Comparison of ENCODE assay signal across 15 cellular contexts in genomic region chrX:124231454-124231853, GRCh38.
A peak's percentile ranks its signal among the peaks of the same experiment; 100 is the strongest.
DNase-seq lines count a peak whose midpoint lies in the region; FAIRE-seq and TF ChIP-seq lines count a peak whose summit lies in the region.
"Had no signal": no experiment of that assay in that cellular context is flagged by ENCODE, and none has a peak within 500 bp of the region (broad histone marks: within the 10 kb centered on the region; RNA-seq: fewer than 3 reads in every experiment).

No MANE protein-coding gene starts in this region.

- no peak overlapping the region for H4K8ac ChIP-seq in H1 (ENCODE audit: extremely low read depth, insufficient read depth, low read length)

- H3K9me3 ChIP-seq in left ventricle myocardium inferior (replicated peaks) (no peaks in the 10 kb centered on the region), right atrium auricular region (no peaks in the 10 kb centered on the region), HUES64 (ENCODE audit: insufficient read depth, low read depth, low read length) (no peaks in the 10 kb centered on the region), H1 (ENCODE audit: insufficient read depth in 2 of 2, low read depth in 1 of 2, low read length in 1 of 2) (no peaks in the 10 kb centered on the region), transverse colon (no peaks in the 10 kb centered on the region)
- H3K9me3 ChIP-seq: BE2C, SJCRH30 had no signal

- in situ Hi-C loops in transverse colon (cut with MboI; ENCODE audit: low pct_ligation_motif_present in 1 of 4, low pct_unique_long_range_greater_than_20kb in 1 of 4, low sequenced_read_pairs in 3 of 4), result no loop called here

- 22% methylated on average over 2 of the region's 2 CpGs for WGBS in HUES64
- 22% methylated on average over 2 of the region's 2 CpGs; no CpG with 5 or more reads in 1 of the 2 experiments for WGBS in H1 (ENCODE audit: extremely low coverage in 1 of 2, insufficient coverage in 1 of 2, insufficient read length in 1 of 2, insufficient replicate concordance in 2 of 2, low coverage in 1 of 2, low lambda C conversion rate in 2 of 2, missing lambda C conversion rate in 1 of 2), 2 experiments
- WGBS in transverse colon (ENCODE audit: low coverage in 1 of 2), 2 donors, result 78% methylated on average over 2 of the region's 2 CpGs; no CpG with 5 or more reads in 1 of the 2 donors

- no peak overlapping the region for H2AK5ac ChIP-seq in H1 (ENCODE audit: low read depth, low read length)

- no peak overlapping the region for H2BK15ac ChIP-seq in H1 (ENCODE audit: low read length)

- CTCF ChIA-PET in H1 (lab: Charles Lee; ENCODE audit: partially characterized antibody) (interaction anchor here (1.0 kb wide), 1 partner anchor 14 kb away, joined by 3 read pairs; no protein-coding TSS in a partner anchor), Calu3 (lab: Charles Lee) (no interaction called here)

- intact Hi-C loops in left ventricle myocardium inferior (cut with micrococcal nuclease) (no loop called here), transverse colon (cut with DNase I; ENCODE audit: low total_unique reads) (no loop called here), Calu3 (cut with micrococcal nuclease; ENCODE audit: unreplicated experiment) (no loop called here)

- no peaks in the 10 kb centered on the region for H3K9me3 Mint-ChIP-seq in Calu3 (ENCODE audit: low read depth, unreplicated experiment)
- H3K9me3 Mint-ChIP-seq: CD4-positive, alpha-beta memory T cell had no signal

- H3K4me2 ChIP-seq in H1 (ENCODE audit: insufficient read depth in 1 of 2, low read depth in 2 of 2, low read length in 2 of 2), result peak overlapping the region; percentile 38 to 52

- no peaks in the 10 kb centered on the region for H3K79me2 ChIP-seq in H1 (ENCODE audit: control insufficient read depth in 1 of 2, insufficient read depth in 2 of 2, low read length in 2 of 2)

- H3K27ac Mint-ChIP-seq in Calu3 (ENCODE audit: unreplicated experiment), result no peak overlapping the region
- H3K27ac Mint-ChIP-seq: CD4-positive, alpha-beta memory T cell had no signal

- no peak overlapping the region for H4K91ac ChIP-seq in H1 (replicated peaks; ENCODE audit: insufficient read length, low read length)

- H2BK120ac ChIP-seq in H1 (replicated peaks; ENCODE audit: low read depth, low read length), result no peak overlapping the region

- peaks cover 5% of the 10 kb centered on the region for H3K27me3 Mint-ChIP-seq in Calu3 (ENCODE audit: unreplicated experiment)
- H3K27me3 Mint-ChIP-seq: CD4-positive, alpha-beta memory T cell had no signal

- H3K27ac ChIP-seq in left ventricle myocardium inferior (replicated peaks) (peak overlapping the region; percentile 16), right atrium auricular region (no peak overlapping the region), HUES64 (ENCODE audit: low read depth, low read length) (peak overlapping the region; percentile 62; the same call in 1 of the 2 replicates), H1 (ENCODE audit: low read depth, low read length) (no peak overlapping the region), transverse colon (no peak overlapping the region)
- H3K27ac ChIP-seq: SJCRH30 had no signal

- no peak overlapping the region for H3K14ac ChIP-seq in H1 (ENCODE audit: insufficient read length)

- H3K4me1 Mint-ChIP-seq in Calu3 (ENCODE audit: low read depth, unreplicated experiment), result no peaks in the 10 kb centered on the region

- FAIRE-seq in H1 (lab: Jason Lieb, UNC), result no peak
- FAIRE-seq: K562 had no signal

- no peaks in the 10 kb centered on the region for H3K23me2 ChIP-seq in H1 (ENCODE audit: low read depth, low read length)

- H3K27me3 ChIP-seq in left ventricle myocardium inferior (ENCODE audit: low read depth) (no peaks in the 10 kb centered on the region), right atrium auricular region (no peaks in the 10 kb centered on the region), HUES64 (ENCODE audit: insufficient read depth, low read length) (peaks cover 5% of the 10 kb centered on the region), H1 (replicated peaks in 1 of 4; ENCODE audit: control insufficient read depth in 3 of 4, extremely low read depth in 1 of 4, insufficient read depth in 3 of 4, low read length in 3 of 4) (peaks cover 0 to 3% (median 1%) of the 10 kb centered on the region in 4 experiments; a peak in 1 of 7 replicates), transverse colon (no peaks in the 10 kb centered on the region)
- H3K27me3 ChIP-seq: BE2C, SJCRH30 had no signal

- no peaks in the 10 kb centered on the region for H4K20me1 ChIP-seq in H1 (replicated peaks in 1 of 2; ENCODE audit: control insufficient read depth in 1 of 2, insufficient read depth in 2 of 2, low read length in 2 of 2)

- no peak for TF ChIP-seq POLR2A in H1 (IDR thresholded peaks at IDR 0.05; ENCODE audit: control extremely low read depth in 1 of 2, low read depth in 2 of 2, low read length in 2 of 2)
- TF ChIP-seq POLR2A in transverse colon (IDR thresholded peaks at IDR 0.05), result no peak

- H3K4me3 Mint-ChIP-seq in Calu3 (ENCODE audit: low read depth, unreplicated experiment), result no peak overlapping the region
- H3K4me3 Mint-ChIP-seq: CD4-positive, alpha-beta memory T cell had no signal

- no peak overlapping the region for H3K4ac ChIP-seq in H1 (replicated peaks; ENCODE audit: insufficient read length, low read depth, low read length)

- H2BK12ac ChIP-seq in H1 (ENCODE audit: low read depth, low read length), result no peak overlapping the region

- H3K4me1 ChIP-seq in left ventricle myocardium inferior, result no peaks in the 10 kb centered on the region
- no peaks in the 10 kb centered on the region for H3K4me1 ChIP-seq in right atrium auricular region
- H3K4me1 ChIP-seq in HUES64 (ENCODE audit: insufficient read depth, low read length), result peaks cover 35% of the 10 kb centered on the region
- peaks cover 4 to 13% (median 11%) of the 10 kb centered on the region in 4 experiments; a peak in 5 of 7 replicates for H3K4me1 ChIP-seq in H1 (replicated peaks in 1 of 4; ENCODE audit: control insufficient read depth in 3 of 4, insufficient read depth in 4 of 4, low read length in 3 of 4)
- no peaks in the 10 kb centered on the region for H3K4me1 ChIP-seq in transverse colon
- H3K4me1 ChIP-seq: BE2C, SJCRH30 had no signal

- H2BK20ac ChIP-seq in H1 (ENCODE audit: low read length), result no peak overlapping the region

- H3K4me3 ChIP-seq in left ventricle myocardium inferior (no peak overlapping the region), right atrium auricular region (no peak overlapping the region), HUES64 (ENCODE audit: low read length) (peak overlapping the region; percentile 10; the same call in 1 of the 2 replicates), H1 (ENCODE audit: extremely low read depth in 1 of 4, insufficient read depth in 2 of 4, low read depth in 3 of 4, low read length in 4 of 4) (peak overlapping the region in 1 of 4 experiments; percentile 35; a peak in 1 of 8 replicates), transverse colon (no peak overlapping the region)
- H3K4me3 ChIP-seq: K562, SJCRH30 had no signal

- H3K18ac ChIP-seq in H1 (ENCODE audit: extremely low read depth, low read length), result no peak overlapping the region

- H2BK5ac ChIP-seq in H1 (ENCODE audit: low read depth, low read length), result no peak overlapping the region

- TF ChIP-seq RAD21 in H1 (IDR thresholded peaks at IDR 0.05 in 1 of 2, conservative IDR thresholded peaks at IDR 0.05 in 1 of 2; ENCODE audit: low read depth in 2 of 2, low read length in 2 of 2), result no peak

- TF ChIP-seq CTCF in left ventricle myocardium inferior (IDR thresholded peaks at IDR 0.05; ENCODE audit: borderline replicate concordance) (no peak), right atrium auricular region (IDR thresholded peaks at IDR 0.05) (no peak), H1 (IDR thresholded peaks at IDR 0.05; ENCODE audit: control extremely low read depth in 1 of 3, insufficient read depth in 1 of 3, low read depth in 1 of 3, low read length in 3 of 3) (no peak), transverse colon (IDR thresholded peaks at IDR 0.05) (no peak), Calu3 (IDR thresholded peaks at IDR 0.05; ENCODE audit: unreplicated experiment) (no peak)

- POLR2A ChIA-PET in H1 (lab: Charles Lee; ENCODE audit: partially characterized antibody), result no interaction called here

- no peaks in the 10 kb centered on the region for H3K36me3 Mint-ChIP-seq in Calu3 (ENCODE audit: insufficient read depth, unreplicated experiment)
- H3K36me3 Mint-ChIP-seq: CD4-positive, alpha-beta memory T cell had no signal

- no peak overlapping the region for H3K56ac ChIP-seq in H1 (replicated peaks; ENCODE audit: insufficient read length, low read depth, low read length)

- DNase-seq in left ventricle myocardium inferior (no peak), right atrium auricular region (ENCODE audit: low spot score) (no peak), H1 (ENCODE audit: low read depth in 1 of 2, low spot score in 2 of 2) (no peak), transverse colon (no peak), foreskin melanocyte (no peak), Calu3 (no peak)
- DNase-seq: BE2C; CD4-positive, alpha-beta memory T cell; NCI-H1048; NCI-H146; NCI-H2107; NCI-H226; SJCRH30 had no signal

- no TSS peak for BruUV-seq in Calu3 (replicated peaks; lab: Mats Ljungman, UMichigan)

- no peak overlapping the region for H2AFZ ChIP-seq in H1 (ENCODE audit: low read length)

- no peak overlapping the region for H3K23ac ChIP-seq in H1 (ENCODE audit: insufficient read length)

- no peaks in the 10 kb centered on the region for H3K36me3 ChIP-seq in left ventricle myocardium inferior
- no peaks in the 10 kb centered on the region for H3K36me3 ChIP-seq in right atrium auricular region
- no peaks in the 10 kb centered on the region for H3K36me3 ChIP-seq in HUES64 (ENCODE audit: insufficient read depth, low read length)
- H3K36me3 ChIP-seq in H1 (ENCODE audit: control insufficient read depth in 2 of 4, insufficient read depth in 4 of 4, low read length in 3 of 4), result no peaks in the 10 kb centered on the region
- H3K36me3 ChIP-seq in transverse colon, result no peaks in the 10 kb centered on the region
- H3K36me3 ChIP-seq: BE2C, SJCRH30 had no signal

- TF ChIP-seq EP300 in H1 (IDR thresholded peaks at IDR 0.05; ENCODE audit: borderline replicate concordance in 1 of 2, low read depth in 2 of 2, low read length in 2 of 2) (no peak), transverse colon (IDR thresholded peaks at IDR 0.05; ENCODE audit: low read depth) (no peak)

- H4K5ac ChIP-seq in H1 (ENCODE audit: insufficient read length, low read depth, low read length), result no peak overlapping the region

- H3K9ac ChIP-seq in HUES64 (ENCODE audit: low read depth, low read length), result peak overlapping the region; percentile 24; the same call in 1 of the 2 replicates
- no peak overlapping the region for H3K9ac ChIP-seq in H1 (replicated peaks in 1 of 4; ENCODE audit: extremely low read depth in 1 of 4, low read depth in 3 of 4, low read length in 3 of 4)

- no peaks in the 10 kb centered on the region for H3K79me1 ChIP-seq in H1 (ENCODE audit: low read depth, low read length)

TF ChIP-seq in H1, 55 proteins besides CTCF, POLR2A, EP300 and RAD21 (continues in another document):
- no peak for TF ChIP-seq ZNF274 (IDR thresholded peaks at IDR 0.05; ENCODE audit: borderline replicate concordance, extremely low read depth, low read length)
- TF ChIP-seq CBX5 (IDR thresholded peaks at IDR 0.05; ENCODE audit: low read depth, low read length), result no peak
- no peak for TF ChIP-seq SIX5 (IDR thresholded peaks at IDR 0.05; ENCODE audit: low read depth, low read length)
- TF ChIP-seq NANOG (IDR thresholded peaks at IDR 0.05; ENCODE audit: insufficient read depth, low read depth, low read length, poor library complexity, severe bottlenecking), result no peak
- TF ChIP-seq YY1 (IDR thresholded peaks at IDR 0.05; ENCODE audit: low read depth, low read length), result no peak

Comparison
In these comparisons a context has a peak if more than half of its experiments do, and no peak if none do; other contexts are left out.
1. H3K27ac ChIP-seq: peak in left ventricle myocardium inferior (single experiment) and HUES64 (single experiment); none in right atrium auricular region (0 of 2), H1 (single experiment) and transverse colon (0 of 4).